Comparison of ENCODE assay signal across 1 cellular context in genomic region chr9:121694582-121694981, GRCh38.
TF ChIP-seq lines count a peak whose summit lies in the region.

No MANE protein-coding gene starts in this region.

TF ChIP-seq in IMR-90, 13 proteins besides CTCF, POLR2A, EP300 and RAD21:
- TF ChIP-seq MXI1 (IDR thresholded peaks at IDR 0.05; ENCODE audit: borderline replicate concordance, low read depth, low read length) (no peak), BHLHE40 (IDR thresholded peaks at IDR 0.05; ENCODE audit: low read depth, low read length) (no peak), NFE2L2 (IDR thresholded peaks at IDR 0.05; ENCODE audit: low read depth, low read length) (no peak), USF2 (IDR thresholded peaks at IDR 0.05; ENCODE audit: low read depth, low read length) (no peak), FOS (IDR thresholded peaks at IDR 0.05; ENCODE audit: low read depth, low read length) (no peak), CEBPB (IDR thresholded peaks at IDR 0.05; ENCODE audit: low read depth, low read length) (no peak), RFX5 (IDR thresholded peaks at IDR 0.05; ENCODE audit: low read depth, low read length) (no peak), MAZ (IDR thresholded peaks at IDR 0.05; ENCODE audit: borderline replicate concordance, low read depth, low read length) (no peak), ELK1 (IDR thresholded peaks at IDR 0.05; ENCODE audit: borderline replicate concordance, low read depth, low read length) (no peak), MAFK (IDR thresholded peaks at IDR 0.05; ENCODE audit: low read depth, low read length) (no peak), CHD1 (IDR thresholded peaks at IDR 0.05; ENCODE audit: low read depth, low read length) (no peak), RCOR1 (IDR thresholded peaks at IDR 0.05; ENCODE audit: insufficient replicate concordance, low read length) (no peak), SMC3 (IDR thresholded peaks at IDR 0.05; ENCODE audit: low read depth, low read length) (no peak)
